Comparison of ENCODE assay signal across 8 cellular contexts in genomic region chr19:1265611-1266115, GRCh38. TPM values are rescaled to one million over a fixed set of nuclear protein-coding genes. Genes with fewer than 3 reads are reported as not detected.
DNase-seq lines count a peak whose midpoint lies in the region; ATAC-seq, FAIRE-seq and TF ChIP-seq lines count a peak whose summit lies in the region.

No MANE protein-coding gene starts in this region.

- H3K4me3 Mint-ChIP-seq in CD4-positive, CD25-positive, alpha-beta regulatory T cell: peak overlapping the region; percentile 38 to 73 (median 58)

- H3K36me3 ChIP-seq in CD4-positive, CD25-positive, alpha-beta regulatory T cell (ENCODE audit: control insufficient read depth, insufficient read depth, low read length): peaks cover under 1% of the 10 kb centered on the region
- peaks cover under 1% of the 10 kb centered on the region; the same call in 1 of the 2 replicates for H3K36me3 ChIP-seq in Karpas-422 (ENCODE audit: insufficient read depth, low read length)
- peaks cover under 1% of the 10 kb centered on the region for H3K36me3 ChIP-seq in rectal smooth muscle tissue (ENCODE audit: control insufficient read depth, insufficient read depth, low read length)

- no peaks in the 10 kb centered on the region for H3K27me3 ChIP-seq in CD4-positive, CD25-positive, alpha-beta regulatory T cell (ENCODE audit: control insufficient read depth, insufficient read depth, low read length)
- H3K27me3 ChIP-seq in Karpas-422 (ENCODE audit: low read length) (no peaks in the 10 kb centered on the region), rectal smooth muscle tissue (ENCODE audit: control insufficient read depth, insufficient read depth, low read length) (no peaks in the 10 kb centered on the region)

- no peak overlapping the region for H2AFZ ChIP-seq in Karpas-422 (ENCODE audit: low read length)

- peaks cover 5% of the 10 kb centered on the region for H3K27me3 Mint-ChIP-seq in CD4-positive, CD25-positive, alpha-beta regulatory T cell

- peak overlapping the region in 1 of 3 donors; percentile 20 for H3K27ac Mint-ChIP-seq in CD4-positive, CD25-positive, alpha-beta regulatory T cell

- peaks cover 0 to 2% (median 0%) of the 10 kb centered on the region in 7 donors for H3K9me3 Mint-ChIP-seq in CD4-positive, CD25-positive, alpha-beta regulatory T cell

- H4K20me1 ChIP-seq in Karpas-422 (ENCODE audit: insufficient read depth, low read depth, low read length): peaks cover 11% of the 10 kb centered on the region

- peak; percentile 0 for ATAC-seq in CD4-positive, CD25-positive, alpha-beta regulatory T cell (ENCODE audit: low read depth in 2 of 2)
- ATAC-seq in Right ventricle myocardium superior (ENCODE audit: poor library complexity) (no peak), GM21528 (IDR thresholded peaks at IDR 0.05; ENCODE audit: low FRiP score, unreplicated experiment) (no peak), HG03135 (IDR thresholded peaks at IDR 0.05; ENCODE audit: unreplicated experiment) (no peak)

- H3K27ac ChIP-seq in CD4-positive, CD25-positive, alpha-beta regulatory T cell (ENCODE audit: insufficient read depth, low read length, poor library complexity, severe bottlenecking): peak overlapping the region; percentile 73
- H3K27ac ChIP-seq in Karpas-422 (ENCODE audit: low read length) (peak overlapping the region; percentile 90), rectal smooth muscle tissue (ENCODE audit: low read depth, low read length) (peak overlapping the region; percentile 87)

- TF ChIP-seq POLR2A in GM12892 (IDR thresholded peaks at IDR 0.05; ENCODE audit: low read depth, low read length): no peak

- peak overlapping the region; percentile 66 for H3K4me2 ChIP-seq in Karpas-422 (ENCODE audit: low read depth, low read length, poor library complexity, severe bottlenecking)

- peak in 1 of 3 donors; percentile 65 for DNase-seq in CD4-positive, CD25-positive, alpha-beta regulatory T cell
- DNase-seq in Karpas-422 (no peak), Right ventricle myocardium superior (peak; percentile 81), GM12892 (ENCODE audit: insufficient read length) (no peak)
- DNase-seq in activated naive CD4-positive, alpha-beta T cell treated with anti-CD3 and anti-CD28 coated beads, Interleukin-2, amount 50 U/mL, for 16 hours: peak; percentile 44

- no peaks in the 10 kb centered on the region for H3K9me2 ChIP-seq in Karpas-422 (replicated peaks; ENCODE audit: insufficient read depth, low read length)

- FAIRE-seq in GM12892 (lab: Jason Lieb, UNC): no peak

- H3K4me1 Mint-ChIP-seq in CD4-positive, CD25-positive, alpha-beta regulatory T cell: peaks cover 0 to 64% (median 18%) of the 10 kb centered on the region in 4 donors

- intact Hi-C loops in Right ventricle myocardium superior (cut with DNase I): no loop called here

- H3K4me3 ChIP-seq in CD4-positive, CD25-positive, alpha-beta regulatory T cell (ENCODE audit: low read depth, low read length): no peak overlapping the region
- peak overlapping the region; percentile 51 for H3K4me3 ChIP-seq in Karpas-422 (ENCODE audit: low read length)
- H3K4me3 ChIP-seq in rectal smooth muscle tissue (ENCODE audit: low read length): peak overlapping the region; percentile 60

- H3K36me3 Mint-ChIP-seq in CD4-positive, CD25-positive, alpha-beta regulatory T cell: peaks cover 6% of the 10 kb centered on the region

- peaks cover 11% of the 10 kb centered on the region for H3K79me2 ChIP-seq in Karpas-422 (ENCODE audit: low read length)

- no peaks in the 10 kb centered on the region for H3K9me3 ChIP-seq in CD4-positive, CD25-positive, alpha-beta regulatory T cell (ENCODE audit: control insufficient read depth in 2 of 2, low read length in 2 of 2)
- no peaks in the 10 kb centered on the region for H3K9me3 ChIP-seq in Karpas-422 (ENCODE audit: low read length)

- H3K9ac ChIP-seq in Karpas-422 (ENCODE audit: low read length) (peak overlapping the region; percentile 66), rectal smooth muscle tissue (ENCODE audit: low read length) (peak overlapping the region; percentile 16)

- peaks cover 62% of the 10 kb centered on the region for H3K4me1 ChIP-seq in CD4-positive, CD25-positive, alpha-beta regulatory T cell (ENCODE audit: control insufficient read depth, insufficient read depth, low read length, poor library complexity, severe bottlenecking)
- H3K4me1 ChIP-seq in Karpas-422 (ENCODE audit: low read length) (peaks cover 77% of the 10 kb centered on the region), rectal smooth muscle tissue (ENCODE audit: control insufficient read depth, insufficient read depth, low read length) (peaks cover 40% of the 10 kb centered on the region)

RNA-seq across cellular contexts. Expression of gene CIRBP, which starts 3.5 kb away (rescaled TPM):
- total RNA-seq in CD4-positive, CD25-positive, alpha-beta regulatory T cell: 497 TPM
- polyA plus RNA-seq in CD4-positive, CD25-positive, alpha-beta regulatory T cell: 100 to 1,000 TPM; 172 to 243 (median 210) TPM
- total RNA-seq in Karpas-422 (2014; rRNA removed; shearing (Covaris generic); ENCODE audit: low replicate concordance): 141 and 291 TPM in 2 replicates
- total RNA-seq in Right ventricle myocardium superior: 219 TPM
- 276 TPM for polyA plus RNA-seq in GM12892 (2012; ENCODE audit: missing spikeins)

RNA-seq across cellular contexts. Expression of gene FAM174C, which starts 9.7 kb away (rescaled TPM):
- 44.2 TPM for total RNA-seq in CD4-positive, CD25-positive, alpha-beta regulatory T cell
- 10 to 100 TPM; 72.9 to 91.3 (median 88.4) TPM for polyA plus RNA-seq in CD4-positive, CD25-positive, alpha-beta regulatory T cell
- total RNA-seq in Karpas-422 (2014; rRNA removed; shearing (Covaris generic); ENCODE audit: low replicate concordance): 32.7 and 68.1 TPM in 2 replicates
- total RNA-seq in Right ventricle myocardium superior: 12.4 TPM
- polyA plus RNA-seq in GM12892 (2012; ENCODE audit: missing spikeins): 20.2 TPM

RNA-seq across cellular contexts. Expression of gene MIDN, which starts 17.3 kb away (rescaled TPM):
- total RNA-seq in CD4-positive, CD25-positive, alpha-beta regulatory T cell: 126 TPM
- 1 to 10 TPM; 1.4 to 3.4 (median 1.8) TPM for polyA plus RNA-seq in CD4-positive, CD25-positive, alpha-beta regulatory T cell
- total RNA-seq in Karpas-422 (2014; rRNA removed; shearing (Covaris generic); ENCODE audit: low replicate concordance): 21.4 and 40.5 TPM in 2 replicates
- 54.1 TPM for total RNA-seq in Right ventricle myocardium superior
- polyA plus RNA-seq in GM12892 (2012; ENCODE audit: missing spikeins): 8.9 TPM

RNA-seq across cellular contexts. Expression of gene EFNA2, which starts 20.0 kb away (rescaled TPM):
- not detected for total RNA-seq in CD4-positive, CD25-positive, alpha-beta regulatory T cell
- polyA plus RNA-seq in CD4-positive, CD25-positive, alpha-beta regulatory T cell: not detected
- not detected in 2 replicates for total RNA-seq in Karpas-422 (2014; rRNA removed; shearing (Covaris generic); ENCODE audit: low replicate concordance)
- not detected for total RNA-seq in Right ventricle myocardium superior
- not detected for polyA plus RNA-seq in GM12892 (2012; ENCODE audit: missing spikeins)

RNA-seq across cellular contexts. Expression of gene ATP5F1D, which starts 24.1 kb away (rescaled TPM):
- total RNA-seq in CD4-positive, CD25-positive, alpha-beta regulatory T cell: 124 TPM
- 100 to 1,000 TPM; 208 to 236 (median 223) TPM for polyA plus RNA-seq in CD4-positive, CD25-positive, alpha-beta regulatory T cell
- total RNA-seq in Karpas-422 (2014; rRNA removed; shearing (Covaris generic); ENCODE audit: low replicate concordance): 64.3 and 110 TPM in 2 replicates
- total RNA-seq in Right ventricle myocardium superior: 692 TPM
- polyA plus RNA-seq in GM12892 (2012; ENCODE audit: missing spikeins): 63.3 TPM

Comparison
In these comparisons a context has a peak if more than half of its experiments do, and no peak if none do; other contexts are left out.
1. ATAC-seq: peak in CD4-positive, CD25-positive, alpha-beta regulatory T cell (2 of 2); none in Right ventricle myocardium superior (single experiment), GM21528 (single experiment) and HG03135 (single experiment).
2. DNase-seq: peak in activated naive CD4-positive, alpha-beta T cell treated with anti-CD3 and anti-CD28 coated beads, Interleukin-2, amount 50 U/mL, for 16 hours (single experiment) and Right ventricle myocardium superior (single experiment); none in Karpas-422 (single experiment) and GM12892 (single experiment).
3. Peak in every context shown above with its lines, with median percentiles within 50 percentile points of each other: H3K27ac ChIP-seq.